Comparison of ENCODE assay signal across 11 cellular contexts in genomic region chr19:10808937-10809655, GRCh38. TPM values are rescaled to one million over a fixed set of nuclear protein-coding genes. Genes with fewer than 3 reads are reported as not detected.
DNase-seq lines count a peak whose midpoint lies in the region; ATAC-seq and TF ChIP-seq lines count a peak whose summit lies in the region.
"Had no signal": no experiment of that assay in that cellular context is flagged by ENCODE, and none has a peak within 500 bp of the region (broad histone marks: within the 10 kb centered on the region; RNA-seq: fewer than 3 reads in every experiment).

No MANE protein-coding gene starts in this region.

- TF ChIP-seq POLR2A in spleen (IDR thresholded peaks at IDR 0.05) (no peak), lower leg skin (IDR thresholded peaks at IDR 0.05) (no peak)

- ATAC-seq in GM18858 (IDR thresholded peaks at IDR 0.05; ENCODE audit: unreplicated experiment): no peak

- H3K9me3 Mint-ChIP-seq in endothelial cell (ENCODE audit: unreplicated experiment): no peaks in the 10 kb centered on the region

- H3K9me3 ChIP-seq in spleen: no peaks in the 10 kb centered on the region

- peaks cover 12% of the 10 kb centered on the region for H3K27me3 Mint-ChIP-seq in endothelial cell (ENCODE audit: unreplicated experiment)

- no peaks in the 10 kb centered on the region for H3K27me3 ChIP-seq in spleen (replicated peaks in 1 of 7)

- H3K4me3 ChIP-seq in spleen: peak overlapping the region in 1 of 8 donors; percentile 14
- no peak overlapping the region for H3K4me3 ChIP-seq in lower leg skin (ENCODE audit: low read depth, poor library complexity, severe bottlenecking)

- H3K4me1 Mint-ChIP-seq in endothelial cell (ENCODE audit: unreplicated experiment): peaks cover 7% of the 10 kb centered on the region

- TF ChIP-seq CTCF in endothelial cell (IDR thresholded peaks at IDR 0.05; ENCODE audit: unreplicated experiment) (no peak), spleen (IDR thresholded peaks at IDR 0.05 in 8 of 11, conservative IDR thresholded peaks at IDR 0.05 in 3 of 11) (no peak), lower leg skin (IDR thresholded peaks at IDR 0.05) (no peak)

- peaks cover 38% of the 10 kb centered on the region for H3K36me3 Mint-ChIP-seq in endothelial cell (ENCODE audit: low read depth, unreplicated experiment)

- 52 to 84% (median 68%) methylated on average over 9 to 11 of the region's 11 CpGs for WGBS in spleen, 5 donors
- 66 to 76% methylated on average over 6 to 10 of the region's 11 CpGs for whole genome bisulfite sequencing in lower leg skin, 2 donors

- peak; percentile 46 for DNase-seq in DMS 273 (lab: John Stamatoyannopoulos, UW; ENCODE audit: unreplicated experiment)
- DNase-seq in DMS 273 treated with DMSO at 0.1 percent for 48 hours (lab: John Stamatoyannopoulos, UW): no peak
- peak; percentile 13 for DNase-seq in T-helper 22 cell (ENCODE audit: low read depth)
- no peak for DNase-seq in endothelial cell (ENCODE audit: low spot score)
- DNase-seq in spleen: no peak
- no peak for DNase-seq in nucleus accumbens (lab: John Stamatoyannopoulos, UW)
- DNase-seq in lower leg skin (ENCODE audit: low spot score in 2 of 2): no peak
- DNase-seq: NCI-H1694 had no signal

- H3K36me3 ChIP-seq in spleen: peaks cover 0 to 100% (median 58%) of the 10 kb centered on the region in 6 donors

- peak overlapping the region; percentile 35 to 89 (median 74) for H3K27ac ChIP-seq in spleen
- H3K27ac ChIP-seq: 22Rv1 had no signal

- peak overlapping the region; percentile 22 for H3K4me3 Mint-ChIP-seq in endothelial cell (ENCODE audit: unreplicated experiment)

- intact Hi-C loops in spleen (cut with DNase I; ENCODE audit: low total_unique reads): no loop called here
- intact Hi-C loops in lower leg skin (cut with DNase I; ENCODE audit: low total_unique reads): no loop called here

- peak overlapping the region; percentile 9 for H3K27ac Mint-ChIP-seq in endothelial cell (ENCODE audit: unreplicated experiment)

- peaks cover 2 to 88% (median 39%) of the 10 kb centered on the region in 6 donors for H3K4me1 ChIP-seq in spleen

RNA-seq across cellular contexts. Expression of gene TMED1, which starts 26.9 kb away (rescaled TPM):
- total RNA-seq in endothelial cell (ENCODE audit: unreplicated experiment): 22.1 TPM
- 10 to 100 TPM; 15.2 to 30.5 (median 18.7) TPM for total RNA-seq in spleen
- 10 to 100 TPM; 13.1 to 21.7 (median 19.8) TPM for polyA plus RNA-seq in spleen
- total RNA-seq in lower leg skin: 10 to 100 TPM; 14.4 to 34.9 (median 26.5) TPM

RNA-seq across cellular contexts. Expression of gene C19orf38, which starts 39.1 kb away (rescaled TPM):
- total RNA-seq in endothelial cell (ENCODE audit: unreplicated experiment) (not detected), spleen (10 to 100 TPM; 11.7 to 48.1 (median 20.3) TPM), lower leg skin (under 1 TPM in 2 of 4 donors, not detected in 2; 0.42 to 0.91 TPM)
- 10 to 100 TPM; 10.2 to 15.9 (median 12.1) TPM for polyA plus RNA-seq in spleen
- total RNA-seq: temporal lobe had no signal

Comparison
In these comparisons a context has a peak if more than half of its experiments do, and no peak if none do; other contexts are left out.
1. DNase-seq: peak in DMS 273 (single experiment) and T-helper 22 cell (single experiment); none in DMS 273 treated with DMSO at 0.1 percent for 48 hours (single experiment), endothelial cell (single experiment), spleen (single experiment), nucleus accumbens (0 of 56) and lower leg skin (0 of 2).
2. RNA of gene C19orf38, which starts 39.1 kb away (total RNA-seq): 11.7 to 48.1 TPM in spleen; 0.42 to 0.91 TPM in lower leg skin and not detected in endothelial cell (single experiment); every median in the first group is over 4 times any median in the second.